8 cellular contexts compared by ENCODE assay signal in genomic region chr1:84300991-84301758, GRCh38. TPM values are rescaled to one million over a fixed set of nuclear protein-coding genes. Genes with fewer than 3 reads are reported as not detected.
A peak's percentile ranks its signal among the peaks of the same experiment; 100 is the strongest.
DNase-seq lines count a peak whose midpoint lies in the region; ATAC-seq lines count a peak whose summit lies in the region.

Gene SAMD13 (plus strand): TSS chr1:84301708. CDS start chr1:84303235, 1,527 bp downstream.

- H3K27ac Mint-ChIP-seq in T-helper 1 cell treated with Interleukin-12 subunit alpha and Interleukin-12 subunit beta and Interleukin-4 antibody, amounts not matched to agents 30 μg/mL and 1 μg/mL, for 36 hours: no peak within 1 kb of the TSS

- peak within 1 kb of the TSS; percentile 73 for H3K4me3 Mint-ChIP-seq in T-helper 1 cell treated with Interleukin-12 subunit alpha and Interleukin-12 subunit beta and Interleukin-4 antibody, amounts not matched to agents 30 μg/mL and 1 μg/mL, for 36 hours

- DNase-seq in AG20443 (ENCODE audit: low spot score) (peak; percentile 41), NCI-H1436 (lab: John Stamatoyannopoulos, UW) (peak; percentile 74), cerebellar cortex (ENCODE audit: low spot score) (peak; percentile 95), left lobe of liver (ENCODE audit: low spot score) (peak; percentile 74), HuH-7.5 (ENCODE audit: low spot score) (no peak)
- peak; percentile 27 for DNase-seq in stimulated activated CD4-positive, alpha-beta T cell treated with anti-CD3 and anti-CD28 coated beads, Interleukin-4, amount 100 ng/mL, for 1 hour

- H3K4me1 Mint-ChIP-seq in T-helper 1 cell treated with Interleukin-12 subunit alpha and Interleukin-12 subunit beta and Interleukin-4 antibody, amounts not matched to agents 30 μg/mL and 1 μg/mL, for 36 hours (ENCODE audit: low read depth): peaks cover 34% of the 10 kb centered on the region

- peaks cover 6% of the 10 kb centered on the region for H3K27me3 Mint-ChIP-seq in T-helper 1 cell treated with Interleukin-12 subunit alpha and Interleukin-12 subunit beta and Interleukin-4 antibody, amounts not matched to agents 30 μg/mL and 1 μg/mL, for 36 hours (ENCODE audit: low read depth)

- H3K36me3 Mint-ChIP-seq in T-helper 1 cell treated with Interleukin-12 subunit alpha and Interleukin-12 subunit beta and Interleukin-4 antibody, amounts not matched to agents 30 μg/mL and 1 μg/mL, for 36 hours (ENCODE audit: low read depth): no peaks in the 10 kb centered on the region

- ATAC-seq in GM19468 (IDR thresholded peaks at IDR 0.05; ENCODE audit: extremely low read depth, unreplicated experiment) (peak; percentile 22), left lobe of liver (peak; percentile 47)

- peaks cover 3% of the 10 kb centered on the region for H3K9me3 Mint-ChIP-seq in T-helper 1 cell treated with Interleukin-12 subunit alpha and Interleukin-12 subunit beta and Interleukin-4 antibody, amounts not matched to agents 30 μg/mL and 1 μg/mL, for 36 hours

RNA-seq across cellular contexts. Expression of gene SAMD13, which starts in this region (rescaled TPM):
- total RNA-seq in left lobe of liver: 0.23 TPM

Comparison
In these comparisons a context has a peak if more than half of its experiments do, and no peak if none do; other contexts are left out.
1. Peak in DNase-seq and ATAC-seq in left lobe of liver; RNA of the gene not detected or under 1 TPM.